Comparison of ENCODE assay signal across 13 cellular contexts in genomic region chr22:45866398-45867117, GRCh38.
DNase-seq lines count a peak whose midpoint lies in the region; ATAC-seq and TF ChIP-seq lines count a peak whose summit lies in the region.
"Had no signal": no experiment of that assay in that cellular context is flagged by ENCODE, and none has a peak within 500 bp of the region (broad histone marks: within the 10 kb centered on the region; RNA-seq: fewer than 3 reads in every experiment).

No MANE protein-coding gene starts in this region.

- intact Hi-C loops in ascending aorta (cut with DNase I): loop anchor here (1.0 kb wide), 1 partner anchor 221 kb away; no protein-coding TSS in a partner anchor
- intact Hi-C loops in right cardiac atrium (cut with DNase I): loop anchor here in 2 of 4 donors (5.0 to 10.0 kb wide), 3 partner anchors 219 to 282 kb away; no protein-coding TSS in a partner anchor
- intact Hi-C loops in activated CD4-positive, alpha-beta T cell treated with anti-CD3 and anti-CD28 coated beads, Interleukin-2, amount 10 ng/mL, durations not matched to agents 24 days and 14 days (cut with micrococcal nuclease): no loop called here

- no peaks in the 10 kb centered on the region for H3K79me2 ChIP-seq in osteoblast (ENCODE audit: insufficient read depth, low read length)

- H3K9me3 Mint-ChIP-seq in activated CD4-positive, alpha-beta T cell treated with anti-CD3 and anti-CD28 coated beads, Interleukin-2, amount 10 ng/mL, durations not matched to agents 24 days and 14 days: no peaks in the 10 kb centered on the region

- no peak overlapping the region for H3K27ac ChIP-seq in AG04450 (ENCODE audit: low read depth, low read length)
- no peak overlapping the region for H3K27ac ChIP-seq in ascending aorta
- no peak overlapping the region for H3K27ac ChIP-seq in right cardiac atrium (ENCODE audit: low read length)
- H3K27ac ChIP-seq in osteoblast (ENCODE audit: low read depth, low read length): no peak overlapping the region
- H3K27ac ChIP-seq: SJCRH30, VCaP had no signal

- no peak overlapping the region for H3K4me3 Mint-ChIP-seq in activated CD4-positive, alpha-beta T cell treated with anti-CD3 and anti-CD28 coated beads, Interleukin-2, amount 10 ng/mL, durations not matched to agents 24 days and 14 days

- peaks cover 9% of the 10 kb centered on the region for H3K4me1 Mint-ChIP-seq in activated CD4-positive, alpha-beta T cell treated with anti-CD3 and anti-CD28 coated beads, Interleukin-2, amount 10 ng/mL, durations not matched to agents 24 days and 14 days

- POLR2A ChIA-PET in AG04450 (lab: Yijun Ruan, JAX): no interaction called here

- H4K20me1 ChIP-seq in osteoblast (ENCODE audit: insufficient read depth, low read length): peaks cover 13% of the 10 kb centered on the region

- H2AFZ ChIP-seq in osteoblast (ENCODE audit: low read length): no peak overlapping the region

- CTCF ChIA-PET in AG04450 (lab: Charles Lee): interaction anchor here (0.6 to 2.3 kb wide), 5 partner anchors 12 to 946 kb away, joined by 3 to 10 read pairs (median 3); no protein-coding TSS in a partner anchor

- H3K4me1 ChIP-seq in ascending aorta: peaks cover 9 to 13% of the 10 kb centered on the region in 2 donors
- no peaks in the 10 kb centered on the region for H3K4me1 ChIP-seq in right cardiac atrium (ENCODE audit: control insufficient read depth, insufficient read depth, low read length)
- H3K4me1 ChIP-seq in osteoblast (ENCODE audit: insufficient read depth, low read length): peaks cover 7% of the 10 kb centered on the region
- H3K4me1 ChIP-seq: SJCRH30 had no signal

- H3K27me3 ChIP-seq in AG04450 (ENCODE audit: control insufficient read depth, insufficient read depth, low read length): peaks cover 25% of the 10 kb centered on the region
- peaks cover 15% of the 10 kb centered on the region for H3K27me3 ChIP-seq in ascending aorta
- no peaks in the 10 kb centered on the region for H3K27me3 ChIP-seq in right cardiac atrium (ENCODE audit: control insufficient read depth, insufficient read depth)
- H3K27me3 ChIP-seq in osteoblast (ENCODE audit: insufficient read depth, low read length): peaks cover 33% of the 10 kb centered on the region
- H3K27me3 ChIP-seq: SJCRH30 had no signal

- ATAC-seq in right cardiac atrium: peak; percentile 4 to 31

- H3K4me3 ChIP-seq in AG04450 (ENCODE audit: low read depth, low read length) (peak overlapping the region; percentile 20; the same call in 1 of the 2 replicates), ascending aorta (peak overlapping the region; percentile 43 to 53), right cardiac atrium (ENCODE audit: low read length) (peak overlapping the region; percentile 3), osteoblast (ENCODE audit: insufficient read depth, low read length) (peak overlapping the region; percentile 40)
- H3K4me3 ChIP-seq: SJCRH30 had no signal

- peak overlapping the region; percentile 63 for H3K4me2 ChIP-seq in osteoblast (ENCODE audit: insufficient read depth, low read length)

- H3K36me3 ChIP-seq in ascending aorta (no peaks in the 10 kb centered on the region), osteoblast (ENCODE audit: insufficient read depth, low read length) (no peaks in the 10 kb centered on the region)
- H3K36me3 ChIP-seq: SJCRH30 had no signal

- H3K36me3 Mint-ChIP-seq in activated CD4-positive, alpha-beta T cell treated with anti-CD3 and anti-CD28 coated beads, Interleukin-2, amount 10 ng/mL, durations not matched to agents 24 days and 14 days (ENCODE audit: low read depth): peaks cover 2% of the 10 kb centered on the region

- no peak overlapping the region for H3K27ac Mint-ChIP-seq in activated CD4-positive, alpha-beta T cell treated with anti-CD3 and anti-CD28 coated beads, Interleukin-2, amount 10 ng/mL, durations not matched to agents 24 days and 14 days
- H3K27ac Mint-ChIP-seq: nephron had no signal

- 9% methylated on average over 75 of the region's 75 CpGs for WGBS in right cardiac atrium

- DNase-seq in AG04450 (ENCODE audit: low read depth, low spot score): no peak
- no peak for DNase-seq in ascending aorta (ENCODE audit: low spot score in 2 of 2)
- DNase-seq in right cardiac atrium: peak in 2 of 3 donors; percentile 15 to 50
- peak; percentile 48 for DNase-seq in osteoblast (ENCODE audit: insufficient read length, low spot score, missing footprints)
- no peak for DNase-seq in hypothalamus (lab: John Stamatoyannopoulos, UW)
- no peak for DNase-seq in NK-92 treated with Interleukin-12 subunit alpha and Interleukin-12 subunit beta, amount 100 ng/mL, for 24 hours (lab: John Stamatoyannopoulos, UW)
- DNase-seq in activated CD4-positive, alpha-beta T cell treated with anti-CD3 and anti-CD28 coated beads, Interleukin-2, amount 10 ng/mL, durations not matched to agents 24 days and 14 days: no peak
- DNase-seq in superior temporal gyrus (ENCODE audit: extremely low spot score): no peak
- DNase-seq: NCI-H187 treated with DMSO at 0.1 percent for 48 hours, NCI-H774, SJCRH30 had no signal

- TF ChIP-seq CTCF in AG04450 (IDR thresholded peaks at IDR 0.05; ENCODE audit: low read depth, low read length): no peak
- no peak for TF ChIP-seq CTCF in ascending aorta (IDR thresholded peaks at IDR 0.05)
- no peak for TF ChIP-seq CTCF in osteoblast (IDR thresholded peaks at IDR 0.05; ENCODE audit: extremely low read depth, low read depth, low read length)

- H3K9me3 ChIP-seq in AG04450 (ENCODE audit: control insufficient read depth, insufficient read depth, low read length) (no peaks in the 10 kb centered on the region; the same call in none of the 2 replicates), ascending aorta (no peaks in the 10 kb centered on the region), right cardiac atrium (ENCODE audit: control insufficient read depth, low read length) (no peaks in the 10 kb centered on the region), osteoblast (ENCODE audit: low read depth, low read length) (peaks cover 3% of the 10 kb centered on the region)
- H3K9me3 ChIP-seq: SJCRH30 had no signal

- H3K27me3 Mint-ChIP-seq in activated CD4-positive, alpha-beta T cell treated with anti-CD3 and anti-CD28 coated beads, Interleukin-2, amount 10 ng/mL, durations not matched to agents 24 days and 14 days: peaks cover 54% of the 10 kb centered on the region

Comparison
In these comparisons a context has a peak if more than half of its experiments do, and no peak if none do; other contexts are left out.
1. DNase-seq: peak in right cardiac atrium (2 of 3) and osteoblast (single experiment); none in AG04450 (single experiment), ascending aorta (0 of 2), hypothalamus (0 of 51), NK-92 treated with Interleukin-12 subunit alpha and Interleukin-12 subunit beta, amount 100 ng/mL, for 24 hours (single experiment), activated CD4-positive, alpha-beta T cell treated with anti-CD3 and anti-CD28 coated beads, Interleukin-2, amount 10 ng/mL, durations not matched to agents 24 days and 14 days (single experiment) and superior temporal gyrus (single experiment).
2. Peak in every context shown above with its lines, with median percentiles within 50 percentile points of each other: H3K4me3 ChIP-seq.